In genomic region chr11:44990665-44991064, GRCh38 we compare ENCODE assay signal across 15 cellular contexts.
"Had no signal": no experiment of that assay in that cellular context is flagged by ENCODE, and none has a peak within 500 bp of the region (broad histone marks: within the 10 kb centered on the region; RNA-seq: fewer than 3 reads in every experiment).

No MANE protein-coding gene starts in this region.

- ATAC-seq: activated naive CD8-positive, alpha-beta T cell treated with anti-CD3 and anti-CD28 coated beads, Interleukin-2, amount 50 U/mL, for 24 hours; left lung; stimulated activated naive CD8-positive, alpha-beta T cell treated with anti-CD3 and anti-CD28 coated beads, Interleukin-15, Interleukin-2, amounts not matched to agents 100 U/mL and 50 U/mL, for 24 hours had no signal

- H3K4me3 Mint-ChIP-seq: activated CD4-positive, alpha-beta memory T cell treated with anti-CD3 and anti-CD28 coated beads for 36 hours; activated naive CD8-positive, alpha-beta T cell treated with anti-CD3 and anti-CD28 coated beads, Interleukin-2, amount 50 U/mL, for 24 hours; type B pancreatic cell had no signal

- FAIRE-seq: colon had no signal

- H3K27me3 Mint-ChIP-seq: activated naive CD8-positive, alpha-beta T cell treated with anti-CD3 and anti-CD28 coated beads, Interleukin-2, amount 50 U/mL, for 24 hours had no signal

- H3K27ac Mint-ChIP-seq: activated CD4-positive, alpha-beta memory T cell treated with anti-CD3 and anti-CD28 coated beads for 36 hours; activated naive CD8-positive, alpha-beta T cell treated with anti-CD3 and anti-CD28 coated beads, Interleukin-2, amount 50 U/mL, for 24 hours; progenitor cell of endocrine pancreas; type B pancreatic cell had no signal

- DNase-seq: activated CD4-positive, alpha-beta memory T cell treated with anti-CD3 and anti-CD28 coated beads for 36 hours; activated CD4-positive, CD25-positive, alpha-beta regulatory T cell treated with anti-CD3 and anti-CD28 coated beads, Interleukin-2, amount 50 U/mL, for 72 hours; activated CD8-positive, alpha-beta memory T cell treated with anti-CD3 and anti-CD28 coated beads, Interleukin-2, amount 50 U/mL, for 4 hours; activated naive CD8-positive, alpha-beta T cell treated with anti-CD3 and anti-CD28 coated beads, Interleukin-2, amount 50 U/mL, for 24 hours; effector CD4-positive, alpha-beta T cell; foreskin melanocyte; stimulated activated CD4-positive, alpha-beta T cell treated with anti-CD3 and anti-CD28 coated beads, Interleukin-2, amount 100 ng/mL, for 48 hours; stimulated activated naive CD8-positive, alpha-beta T cell treated with anti-CD3 and anti-CD28 coated beads, Interleukin-15, Interleukin-2, amounts not matched to agents 100 U/mL and 50 U/mL, for 24 hours had no signal

- H3K36me3 ChIP-seq: ascending aorta, cardiac muscle cell, left lung, suprapubic skin had no signal

- H3K9me3 ChIP-seq: ascending aorta, left lung, suprapubic skin had no signal

- H3K27ac ChIP-seq: ascending aorta, cardiac muscle cell, left lung, suprapubic skin had no signal

- H3K4me3 ChIP-seq: ascending aorta, cardiac muscle cell, left lung, suprapubic skin had no signal

- H3K4me1 Mint-ChIP-seq: activated naive CD8-positive, alpha-beta T cell treated with anti-CD3 and anti-CD28 coated beads, Interleukin-2, amount 50 U/mL, for 24 hours had no signal

- H3K27me3 ChIP-seq: ascending aorta, cardiac muscle cell, left lung, suprapubic skin had no signal

- H3K4me1 ChIP-seq: left lung had no signal

- H3K36me3 Mint-ChIP-seq: activated CD4-positive, alpha-beta memory T cell treated with anti-CD3 and anti-CD28 coated beads for 36 hours; type B pancreatic cell had no signal

- H3K9me3 Mint-ChIP-seq: activated CD4-positive, alpha-beta memory T cell treated with anti-CD3 and anti-CD28 coated beads for 36 hours; activated naive CD8-positive, alpha-beta T cell treated with anti-CD3 and anti-CD28 coated beads, Interleukin-2, amount 50 U/mL, for 24 hours; type B pancreatic cell had no signal
